1 cellular context compared by ENCODE assay signal in the genomic region with DNA sequence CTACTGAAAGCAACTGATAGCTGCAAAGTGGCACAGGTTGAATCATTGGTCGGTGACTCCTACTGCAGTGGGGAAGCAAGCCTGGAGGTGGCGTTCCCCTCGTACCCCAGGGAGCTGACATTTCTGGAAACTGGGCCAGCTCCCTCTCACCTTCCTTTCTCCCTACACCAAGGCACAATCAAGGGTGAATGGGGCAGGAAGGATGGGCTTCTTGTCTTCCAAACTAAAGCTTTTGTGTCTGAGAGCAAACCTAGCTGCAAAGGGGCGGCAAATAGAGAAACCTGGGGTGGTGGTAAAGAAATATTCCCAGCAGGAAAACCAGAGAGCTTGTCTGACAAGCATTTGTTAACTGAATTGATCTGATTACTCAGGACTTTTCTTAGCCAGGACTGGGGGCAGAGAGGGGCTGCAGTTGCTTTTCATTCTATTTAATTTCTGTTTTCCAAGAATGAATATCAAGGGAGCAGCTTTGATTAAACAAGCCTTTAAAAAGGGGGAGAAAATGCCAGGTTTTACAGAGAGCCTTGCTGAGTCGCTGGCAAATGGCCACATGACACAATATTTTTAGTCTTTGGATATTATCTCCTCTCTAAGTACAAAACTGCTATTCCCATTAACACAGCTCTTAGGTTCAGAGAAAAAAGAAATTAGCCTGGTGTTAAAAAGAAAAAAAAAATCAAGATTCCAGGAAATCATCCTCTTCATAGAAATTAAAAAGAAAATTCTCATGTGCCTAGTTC.
TF ChIP-seq lines count a peak whose summit lies in the region.

No MANE protein-coding gene starts in this region.

TF ChIP-seq in WTC11, 78 proteins besides CTCF, POLR2A, EP300 and RAD21 (continued from another document):
- peak; percentile 68; the same call in 1 of the 2 replicates for TF ChIP-seq TEAD1 (CRISPR knock-in tag; IDR thresholded peaks at IDR 0.05)
- TF ChIP-seq, protein P1, sequence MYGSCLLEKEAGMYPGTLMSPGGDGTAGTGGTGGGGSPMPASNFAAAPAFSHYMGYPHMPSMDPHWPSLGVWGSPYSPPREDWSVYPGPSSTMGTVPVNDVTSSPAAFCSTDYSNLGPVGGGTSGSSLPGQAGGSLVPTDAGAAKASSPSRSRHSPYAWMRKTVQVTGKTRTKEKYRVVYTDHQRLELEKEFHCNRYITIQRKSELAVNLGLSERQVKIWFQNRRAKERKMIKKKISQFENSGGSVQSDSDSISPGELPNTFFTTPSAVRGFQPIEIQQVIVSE (CRISPR knock-in tag; IDR thresholded peaks at IDR 0.05; ENCODE audit: borderline replicate concordance): no peak
- TF ChIP-seq, protein P2, sequence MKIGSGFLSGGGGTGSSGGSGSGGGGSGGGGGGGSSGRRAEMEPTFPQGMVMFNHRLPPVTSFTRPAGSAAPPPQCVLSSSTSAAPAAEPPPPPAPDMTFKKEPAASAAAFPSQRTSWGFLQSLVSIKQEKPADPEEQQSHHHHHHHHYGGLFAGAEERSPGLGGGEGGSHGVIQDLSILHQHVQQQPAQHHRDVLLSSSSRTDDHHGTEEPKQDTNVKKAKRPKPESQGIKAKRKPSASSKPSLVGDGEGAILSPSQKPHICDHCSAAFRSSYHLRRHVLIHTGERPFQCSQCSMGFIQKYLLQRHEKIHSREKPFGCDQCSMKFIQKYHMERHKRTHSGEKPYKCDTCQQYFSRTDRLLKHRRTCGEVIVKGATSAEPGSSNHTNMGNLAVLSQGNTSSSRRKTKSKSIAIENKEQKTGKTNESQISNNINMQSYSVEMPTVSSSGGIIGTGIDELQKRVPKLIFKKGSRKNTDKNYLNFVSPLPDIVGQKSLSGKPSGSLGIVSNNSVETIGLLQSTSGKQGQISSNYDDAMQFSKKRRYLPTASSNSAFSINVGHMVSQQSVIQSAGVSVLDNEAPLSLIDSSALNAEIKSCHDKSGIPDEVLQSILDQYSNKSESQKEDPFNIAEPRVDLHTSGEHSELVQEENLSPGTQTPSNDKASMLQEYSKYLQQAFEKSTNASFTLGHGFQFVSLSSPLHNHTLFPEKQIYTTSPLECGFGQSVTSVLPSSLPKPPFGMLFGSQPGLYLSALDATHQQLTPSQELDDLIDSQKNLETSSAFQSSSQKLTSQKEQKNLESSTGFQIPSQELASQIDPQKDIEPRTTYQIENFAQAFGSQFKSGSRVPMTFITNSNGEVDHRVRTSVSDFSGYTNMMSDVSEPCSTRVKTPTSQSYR (CRISPR knock-in tag; IDR thresholded peaks at IDR 0.05): no peak
- TF ChIP-seq ZNF232 (CRISPR knock-in tag; IDR thresholded peaks at IDR 0.05): peak; percentile 25; the same call in 1 of the 2 replicates
- TF ChIP-seq, protein P3, sequence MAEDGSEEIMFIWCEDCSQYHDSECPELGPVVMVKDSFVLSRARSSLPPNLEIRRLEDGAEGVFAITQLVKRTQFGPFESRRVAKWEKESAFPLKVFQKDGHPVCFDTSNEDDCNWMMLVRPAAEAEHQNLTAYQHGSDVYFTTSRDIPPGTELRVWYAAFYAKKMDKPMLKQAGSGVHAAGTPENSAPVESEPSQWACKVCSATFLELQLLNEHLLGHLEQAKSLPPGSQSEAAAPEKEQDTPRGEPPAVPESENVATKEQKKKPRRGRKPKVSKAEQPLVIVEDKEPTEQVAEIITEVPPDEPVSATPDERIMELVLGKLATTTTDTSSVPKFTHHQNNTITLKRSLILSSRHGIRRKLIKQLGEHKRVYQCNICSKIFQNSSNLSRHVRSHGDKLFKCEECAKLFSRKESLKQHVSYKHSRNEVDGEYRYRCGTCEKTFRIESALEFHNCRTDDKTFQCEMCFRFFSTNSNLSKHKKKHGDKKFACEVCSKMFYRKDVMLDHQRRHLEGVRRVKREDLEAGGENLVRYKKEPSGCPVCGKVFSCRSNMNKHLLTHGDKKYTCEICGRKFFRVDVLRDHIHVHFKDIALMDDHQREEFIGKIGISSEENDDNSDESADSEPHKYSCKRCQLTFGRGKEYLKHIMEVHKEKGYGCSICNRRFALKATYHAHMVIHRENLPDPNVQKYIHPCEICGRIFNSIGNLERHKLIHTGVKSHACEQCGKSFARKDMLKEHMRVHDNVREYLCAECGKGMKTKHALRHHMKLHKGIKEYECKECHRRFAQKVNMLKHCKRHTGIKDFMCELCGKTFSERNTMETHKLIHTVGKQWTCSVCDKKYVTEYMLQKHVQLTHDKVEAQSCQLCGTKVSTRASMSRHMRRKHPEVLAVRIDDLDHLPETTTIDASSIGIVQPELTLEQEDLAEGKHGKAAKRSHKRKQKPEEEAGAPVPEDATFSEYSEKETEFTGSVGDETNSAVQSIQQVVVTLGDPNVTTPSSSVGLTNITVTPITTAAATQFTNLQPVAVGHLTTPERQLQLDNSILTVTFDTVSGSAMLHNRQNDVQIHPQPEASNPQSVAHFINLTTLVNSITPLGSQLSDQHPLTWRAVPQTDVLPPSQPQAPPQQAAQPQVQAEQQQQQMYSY (CRISPR knock-in tag; IDR thresholded peaks at IDR 0.05): peak; percentile 86
- TF ChIP-seq, protein P4, sequence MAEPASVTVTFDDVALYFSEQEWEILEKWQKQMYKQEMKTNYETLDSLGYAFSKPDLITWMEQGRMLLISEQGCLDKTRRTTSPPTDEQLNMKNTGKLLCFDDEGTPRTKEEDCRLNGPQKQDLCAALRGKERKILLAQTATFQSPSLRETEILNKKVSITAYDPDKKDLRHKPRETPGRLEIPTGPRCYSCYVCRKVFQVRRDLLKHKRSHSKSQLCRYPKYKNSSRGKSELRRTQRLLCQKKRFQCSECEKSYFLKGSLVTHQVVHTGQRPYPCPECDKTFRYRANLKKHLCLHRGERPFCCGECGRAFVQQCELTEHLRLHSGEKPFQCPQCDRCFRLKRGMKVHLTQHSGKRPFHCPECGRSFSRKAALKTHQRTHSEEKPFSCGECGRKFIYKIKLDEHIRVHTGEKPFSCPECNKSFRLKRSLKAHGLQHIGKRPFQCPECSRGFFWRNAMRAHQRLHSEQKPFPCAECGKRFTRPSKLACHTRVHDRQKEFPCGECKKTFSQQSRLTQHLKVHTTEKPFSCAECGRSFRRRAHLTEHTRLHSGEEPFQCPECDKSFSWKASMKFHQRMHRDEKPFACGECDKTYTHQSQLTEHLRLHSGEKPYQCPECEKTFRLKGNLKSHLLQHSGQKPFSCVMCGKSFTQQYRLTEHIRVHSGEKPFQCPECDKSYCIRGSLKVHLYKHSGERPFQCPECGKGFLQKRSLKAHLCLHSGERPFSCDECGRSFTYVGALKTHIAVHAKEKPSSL (CRISPR knock-in tag; conservative IDR thresholded peaks at IDR 0.05): no peak
- no peak for TF ChIP-seq ETV6 (CRISPR knock-in tag; IDR thresholded peaks at IDR 0.05)
- TF ChIP-seq TCF7 (CRISPR knock-in tag; IDR thresholded peaks at IDR 0.05; ENCODE audit: low read depth): no peak
- no peak for TF ChIP-seq ZNF671 (CRISPR knock-in tag; IDR thresholded peaks at IDR 0.05)
- TF ChIP-seq MYBL2 (CRISPR knock-in tag; IDR thresholded peaks at IDR 0.05): no peak
- TF ChIP-seq HMGA2 (CRISPR knock-in tag; IDR thresholded peaks at IDR 0.05): no peak
- no peak for TF ChIP-seq RORB (CRISPR knock-in tag; IDR thresholded peaks at IDR 0.05)
- no peak for TF ChIP-seq FOXJ3 (CRISPR knock-in tag; IDR thresholded peaks at IDR 0.05; ENCODE audit: borderline replicate concordance)
- no peak for TF ChIP-seq TEAD4 (CRISPR knock-in tag; IDR thresholded peaks at IDR 0.05)
- TF ChIP-seq, protein P5, sequence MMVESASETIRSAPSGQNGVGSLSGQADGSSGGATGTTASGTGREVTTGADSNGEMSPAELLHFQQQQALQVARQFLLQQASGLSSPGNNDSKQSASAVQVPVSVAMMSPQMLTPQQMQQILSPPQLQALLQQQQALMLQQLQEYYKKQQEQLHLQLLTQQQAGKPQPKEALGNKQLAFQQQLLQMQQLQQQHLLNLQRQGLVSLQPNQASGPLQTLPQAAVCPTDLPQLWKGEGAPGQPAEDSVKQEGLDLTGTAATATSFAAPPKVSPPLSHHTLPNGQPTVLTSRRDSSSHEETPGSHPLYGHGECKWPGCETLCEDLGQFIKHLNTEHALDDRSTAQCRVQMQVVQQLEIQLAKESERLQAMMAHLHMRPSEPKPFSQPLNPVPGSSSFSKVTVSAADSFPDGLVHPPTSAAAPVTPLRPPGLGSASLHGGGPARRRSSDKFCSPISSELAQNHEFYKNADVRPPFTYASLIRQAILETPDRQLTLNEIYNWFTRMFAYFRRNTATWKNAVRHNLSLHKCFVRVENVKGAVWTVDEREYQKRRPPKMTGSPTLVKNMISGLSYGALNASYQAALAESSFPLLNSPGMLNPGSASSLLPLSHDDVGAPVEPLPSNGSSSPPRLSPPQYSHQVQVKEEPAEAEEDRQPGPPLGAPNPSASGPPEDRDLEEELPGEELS (CRISPR knock-in tag; IDR thresholded peaks at IDR 0.05): no peak; the same call in 1 of the 2 replicates
